In genomic region chr19:13096968-13097330, GRCh38 we compare ENCODE assay signal across 10 cellular contexts. TPM values are rescaled to one million over a fixed set of nuclear protein-coding genes. Genes with fewer than 3 reads are reported as not detected.
DNase-seq lines count a peak whose midpoint lies in the region; ATAC-seq and TF ChIP-seq lines count a peak whose summit lies in the region.
"Had no signal": no experiment of that assay in that cellular context is flagged by ENCODE, and none has a peak within 500 bp of the region (broad histone marks: within the 10 kb centered on the region; RNA-seq: fewer than 3 reads in every experiment).

No MANE protein-coding gene starts in this region.

- H3K36me3 ChIP-seq in tibial nerve (peaks cover 0 to 8% (median 0%) of the 10 kb centered on the region in 3 donors), Caco-2 (ENCODE audit: control insufficient read depth, insufficient read depth, low read length) (no peaks in the 10 kb centered on the region)

- TF ChIP-seq POLR2A in tibial nerve (IDR thresholded peaks at IDR 0.05) = no peak

- H3K9me3 ChIP-seq in tibial nerve (no peaks in the 10 kb centered on the region), Caco-2 (no peaks in the 10 kb centered on the region)
- H3K9me3 ChIP-seq: gastroesophageal sphincter had no signal

- WGBS in tibial nerve, 2 donors = 54 to 58% methylated on average over 18 of the region's 18 CpGs

- peaks cover 41% of the 10 kb centered on the region for H3K4me1 Mint-ChIP-seq in activated naive CD4-positive, alpha-beta T cell treated with anti-CD3 and anti-CD28 coated beads, Interleukin-2, amount 50 U/mL, for 24 hours
- peaks cover 54% of the 10 kb centered on the region for H3K4me1 Mint-ChIP-seq in activated CD4-positive, alpha-beta memory T cell treated with anti-CD3 and anti-CD28 coated beads, Interleukin-2, amount 10 ng/mL, durations not matched to agents 7 days and 5 days
- H3K4me1 Mint-ChIP-seq in memory B cell (peaks cover 31% of the 10 kb centered on the region), Caco-2 (ENCODE audit: low read depth, unreplicated experiment) (peaks cover 7% of the 10 kb centered on the region)

- intact Hi-C loops in Caco-2 (cut with micrococcal nuclease; ENCODE audit: unreplicated experiment) = no loop called here

- POLR2A ChIA-PET in activated CD4-positive, alpha-beta memory T cell treated with anti-CD3 and anti-CD28 coated beads, Interleukin-2, amount 10 ng/mL, durations not matched to agents 7 days and 5 days (lab: Charles Lee) = interaction anchor here (2.3 kb wide), 1 partner anchor 56 kb away, joined by 8 read pairs; no protein-coding TSS in a partner anchor
- POLR2A ChIA-PET in Caco-2 (lab: Charles Lee) = no interaction called here

- no peaks in the 10 kb centered on the region for H3K36me3 Mint-ChIP-seq in activated naive CD4-positive, alpha-beta T cell treated with anti-CD3 and anti-CD28 coated beads, Interleukin-2, amount 50 U/mL, for 24 hours
- peaks cover 8% of the 10 kb centered on the region for H3K36me3 Mint-ChIP-seq in activated CD4-positive, alpha-beta memory T cell treated with anti-CD3 and anti-CD28 coated beads, Interleukin-2, amount 10 ng/mL, durations not matched to agents 7 days and 5 days (ENCODE audit: low read depth)
- H3K36me3 Mint-ChIP-seq in memory B cell (peaks cover 8% of the 10 kb centered on the region), Caco-2 (ENCODE audit: insufficient read depth, unreplicated experiment) (no peaks in the 10 kb centered on the region)

- H3K4me3 ChIP-seq in tibial nerve (peak overlapping the region in 2 of 4 donors; percentile 43 to 57), Caco-2 (ENCODE audit: low read depth, low read length) (no peak overlapping the region)

- no peak for DNase-seq in activated naive CD4-positive, alpha-beta T cell treated with Interleukin-2 at 50 U/mL for 16 hours
- DNase-seq in activated CD4-positive, alpha-beta memory T cell treated with anti-CD3 and anti-CD28 coated beads, Interleukin-2, amount 10 ng/mL, durations not matched to agents 7 days and 5 days = no peak
- no peak for DNase-seq in memory B cell (ENCODE audit: low spot score in 2 of 2)
- no peak for DNase-seq in tibial nerve (ENCODE audit: low spot score in 2 of 2)
- DNase-seq in Caco-2 = no peak
- DNase-seq: caudate nucleus had no signal

- H3K27me3 Mint-ChIP-seq in activated naive CD4-positive, alpha-beta T cell treated with anti-CD3 and anti-CD28 coated beads, Interleukin-2, amount 50 U/mL, for 24 hours = peaks cover 13% of the 10 kb centered on the region
- H3K27me3 Mint-ChIP-seq in activated CD4-positive, alpha-beta memory T cell treated with anti-CD3 and anti-CD28 coated beads, Interleukin-2, amount 10 ng/mL, durations not matched to agents 7 days and 5 days = peaks cover 34% of the 10 kb centered on the region
- H3K27me3 Mint-ChIP-seq in memory B cell = no peaks in the 10 kb centered on the region
- H3K27me3 Mint-ChIP-seq in Caco-2 (ENCODE audit: insufficient read depth, unreplicated experiment) = peaks cover 4% of the 10 kb centered on the region

- ATAC-seq in memory B cell (ENCODE audit: low read depth) (no peak), HG03139 (IDR thresholded peaks at IDR 0.05; ENCODE audit: unreplicated experiment) (no peak)
- ATAC-seq in activated CD4-positive, CD25-positive, alpha-beta regulatory T cell treated with anti-CD3 and anti-CD28 coated beads, Interleukin-2, amount 50 U/mL, for 24 hours = no peak
- ATAC-seq: gastroesophageal sphincter had no signal

- no peaks in the 10 kb centered on the region for H3K9me3 Mint-ChIP-seq in activated naive CD4-positive, alpha-beta T cell treated with anti-CD3 and anti-CD28 coated beads, Interleukin-2, amount 50 U/mL, for 24 hours
- H3K9me3 Mint-ChIP-seq in activated CD4-positive, alpha-beta memory T cell treated with anti-CD3 and anti-CD28 coated beads, Interleukin-2, amount 10 ng/mL, durations not matched to agents 7 days and 5 days = peaks cover 4% of the 10 kb centered on the region
- no peaks in the 10 kb centered on the region for H3K9me3 Mint-ChIP-seq in memory B cell
- no peaks in the 10 kb centered on the region for H3K9me3 Mint-ChIP-seq in Caco-2 (ENCODE audit: unreplicated experiment)

- H3K27ac ChIP-seq in tibial nerve = peak overlapping the region; percentile 79 to 93 (median 86)

- BruUV-seq in Caco-2 (replicated peaks; lab: Mats Ljungman, UMichigan) = no TSS peak

- H3K27ac Mint-ChIP-seq in activated naive CD4-positive, alpha-beta T cell treated with anti-CD3 and anti-CD28 coated beads, Interleukin-2, amount 50 U/mL, for 24 hours = peak overlapping the region; percentile 51
- H3K27ac Mint-ChIP-seq in activated CD4-positive, alpha-beta memory T cell treated with anti-CD3 and anti-CD28 coated beads, Interleukin-2, amount 10 ng/mL, durations not matched to agents 7 days and 5 days = peak overlapping the region; percentile 12
- peak overlapping the region; percentile 92 for H3K27ac Mint-ChIP-seq in memory B cell
- H3K27ac Mint-ChIP-seq in Caco-2 (ENCODE audit: unreplicated experiment) = no peak overlapping the region

- TF ChIP-seq EP300 in tibial nerve (IDR thresholded peaks at IDR 0.05) = peak in 1 of 2 donors; percentile 29

- TF ChIP-seq CTCF in tibial nerve (IDR thresholded peaks at IDR 0.05) (no peak), Caco-2 (IDR thresholded peaks at IDR 0.05; ENCODE audit: insufficient read depth in 1 of 2, low read depth in 1 of 2, low read length in 1 of 2, severe bottlenecking in 1 of 2, unreplicated experiment in 1 of 2) (no peak)

- H3K4me1 ChIP-seq in tibial nerve = peaks cover 0 to 92% (median 68%) of the 10 kb centered on the region in 4 donors
- no peaks in the 10 kb centered on the region for H3K4me1 ChIP-seq in Caco-2

- CTCF ChIA-PET in activated CD4-positive, alpha-beta memory T cell treated with anti-CD3 and anti-CD28 coated beads, Interleukin-2, amount 10 ng/mL, durations not matched to agents 7 days and 5 days (lab: Charles Lee) = interaction anchor here (0.9 to 4.4 kb wide), 3 partner anchors 36 to 212 kb away, joined by 3 to 67 read pairs (median 3); no protein-coding TSS in a partner anchor
- CTCF ChIA-PET in Caco-2 (lab: Charles Lee) = interaction anchor here (0.8 to 4.3 kb wide), 3 partner anchors 28 to 131 kb away, joined by 3 to 64 read pairs (median 6); no protein-coding TSS in a partner anchor

- H3K4me3 Mint-ChIP-seq in activated naive CD4-positive, alpha-beta T cell treated with anti-CD3 and anti-CD28 coated beads, Interleukin-2, amount 50 U/mL, for 24 hours = peak overlapping the region; percentile 73
- peak overlapping the region; percentile 45 for H3K4me3 Mint-ChIP-seq in activated CD4-positive, alpha-beta memory T cell treated with anti-CD3 and anti-CD28 coated beads, Interleukin-2, amount 10 ng/mL, durations not matched to agents 7 days and 5 days
- H3K4me3 Mint-ChIP-seq in memory B cell = peak overlapping the region; percentile 93
- H3K4me3 Mint-ChIP-seq in Caco-2 (ENCODE audit: unreplicated experiment) = no peak overlapping the region

- H3K27me3 ChIP-seq in tibial nerve (no peaks in the 10 kb centered on the region), Caco-2 (replicated peaks; ENCODE audit: control insufficient read depth, insufficient read depth, low read length) (no peaks in the 10 kb centered on the region)

RNA-seq across cellular contexts. Expression of gene LYL1, which starts 5.7 kb away (rescaled TPM):
- total RNA-seq in activated CD4-positive, alpha-beta memory T cell treated with anti-CD3 and anti-CD28 coated beads, Interleukin-2, amount 10 ng/mL, durations not matched to agents 7 days and 5 days = 1 to 10 TPM; 5.7 to 6.2 TPM
- 10 to 100 TPM; 21.1 to 43.5 (median 25.8) TPM for total RNA-seq in tibial nerve
- 0.35 and 0.59 TPM in 2 replicates for total RNA-seq in Caco-2 (2022)

RNA-seq across cellular contexts. Expression of gene TRMT1, which starts 19.6 kb away (rescaled TPM):
- total RNA-seq in activated CD4-positive, alpha-beta memory T cell treated with anti-CD3 and anti-CD28 coated beads, Interleukin-2, amount 10 ng/mL, durations not matched to agents 7 days and 5 days = 10 to 100 TPM; 29.4 to 29.7 TPM
- 10 to 100 TPM; 38.4 to 92.7 (median 49.2) TPM for total RNA-seq in tibial nerve
- 42.6 and 46.4 TPM in 2 replicates for total RNA-seq in Caco-2 (2022)

RNA-seq across cellular contexts. Expression of gene NACC1, which starts 21.1 kb away (rescaled TPM):
- total RNA-seq in activated CD4-positive, alpha-beta memory T cell treated with anti-CD3 and anti-CD28 coated beads, Interleukin-2, amount 10 ng/mL, durations not matched to agents 7 days and 5 days = 10 to 100 TPM; 74.5 to 82.2 TPM
- total RNA-seq in tibial nerve (10 to 100 TPM; 15.3 to 37.1 (median 25.8) TPM), Caco-2 (2022) (89.6 and 92.7 TPM in 2 replicates)

RNA-seq across cellular contexts. Expression of gene STX10, which starts 53.2 kb away (rescaled TPM):
- 10 to 100 TPM; 69.0 to 72.2 TPM for total RNA-seq in activated CD4-positive, alpha-beta memory T cell treated with anti-CD3 and anti-CD28 coated beads, Interleukin-2, amount 10 ng/mL, durations not matched to agents 7 days and 5 days
- total RNA-seq in tibial nerve = 100 to 1,000 TPM in 1 of 4 donors, 10 to 100 TPM in 3; 58.6 to 145 (median 86.6) TPM
- total RNA-seq in Caco-2 (2022) = 19.3 and 26.4 TPM in 2 replicates

RNA-seq across cellular contexts. Expression of gene IER2, which starts 53.3 kb away (rescaled TPM):
- total RNA-seq in activated CD4-positive, alpha-beta memory T cell treated with anti-CD3 and anti-CD28 coated beads, Interleukin-2, amount 10 ng/mL, durations not matched to agents 7 days and 5 days = 100 to 1,000 TPM; 231 to 234 TPM
- total RNA-seq in tibial nerve (10 to 100 TPM; 37.3 to 77.4 (median 58.3) TPM), Caco-2 (2022) (72.0 and 72.4 TPM in 2 replicates)
